In genomic region chr1:153265457-153265856, GRCh38 we compare ENCODE assay signal across 32 cellular contexts. TPM values are rescaled to one million over a fixed set of nuclear protein-coding genes. Genes with fewer than 3 reads are reported as not detected.
"Had no signal": no experiment of that assay in that cellular context is flagged by ENCODE, and none has a peak within 500 bp of the region (broad histone marks: within the 10 kb centered on the region; RNA-seq: fewer than 3 reads in every experiment).

No MANE protein-coding gene starts in this region.

- H3K4me3 ChIP-seq: hepatocyte, left lung, lung, ovary, thyroid gland had no signal

- H3K9me3 Mint-ChIP-seq: activated CD4-positive, alpha-beta memory T cell treated with anti-CD3 and anti-CD28 coated beads, Interleukin-2, amount 10 ng/mL, durations not matched to agents 7 days and 5 days; activated naive CD4-positive, alpha-beta T cell treated with anti-CD3 and anti-CD28 coated beads, Interleukin-2, amount 50 U/mL, for 72 hours; activated T-helper 1 cell treated with anti-CD3 and anti-CD28 coated beads, Interleukin-12 subunit alpha, Interleukin-12 subunit beta, Interleukin-2, Interleukin-4 antibody, amounts not matched to agents 30 ng/mL and 10 ng/mL and 1 ng/mL, durations not matched to agents 14 hours and 24 hours and 36 hours; immature natural killer cell; natural killer cell; T-helper 1 cell treated with Interleukin-12 subunit alpha and Interleukin-12 subunit beta and Interleukin-4 antibody, amounts not matched to agents 30 μg/mL and 1 μg/mL, for 36 hours had no signal

- ATAC-seq: activated naive CD4-positive, alpha-beta T cell treated with anti-CD3 and anti-CD28 coated beads, Interleukin-2, amount 50 U/mL, for 72 hours; esophagus mucosa; left lung; natural killer cell; right cardiac atrium; stimulated activated naive CD8-positive, alpha-beta T cell treated with anti-CD3 and anti-CD28 coated beads, Interleukin-15, Interleukin-2, amounts not matched to agents 100 U/mL and 50 U/mL, for 24 hours had no signal

- H3K27me3 ChIP-seq: hepatocyte, ovary had no signal

- H3K4me2 ChIP-seq: hepatocyte had no signal

- H3K9me3 ChIP-seq: left lung, neutrophil, ovary, thyroid gland had no signal

- H2AFZ ChIP-seq: hepatocyte had no signal

- H3K27ac ChIP-seq: hepatocyte, left lung, neutrophil, ovary, thyroid gland had no signal

- H3K79me2 ChIP-seq: hepatocyte had no signal

- H3K36me3 Mint-ChIP-seq: activated naive CD4-positive, alpha-beta T cell treated with anti-CD3 and anti-CD28 coated beads, Interleukin-2, amount 50 U/mL, for 72 hours; brain; immature natural killer cell; natural killer cell had no signal

- DNase-seq: activated CD4-positive, alpha-beta memory T cell treated with anti-CD3 and anti-CD28 coated beads, Interleukin-2, amount 10 ng/mL, durations not matched to agents 7 days and 5 days; activated CD4-positive, alpha-beta T cell treated with anti-CD3 and anti-CD28 coated beads for 4 hours; activated CD4-positive, CD25-positive, alpha-beta regulatory T cell; activated gamma-delta T cell treated with Interleukin-2 at 50 U/mL for 16 hours; aorta; dermis blood vessel endothelial cell; effector memory CD4-positive, alpha-beta T cell; foreskin melanocyte; immature natural killer cell; left lung; natural killer cell; ovary; right cardiac atrium; stimulated activated CD4-positive, alpha-beta T cell treated with anti-CD3 and anti-CD28 coated beads, Interleukin-12 subunit alpha, Interleukin-12 subunit beta, amount 100 ng/mL, for 4 hours; stimulated activated CD4-positive, alpha-beta T cell treated with anti-CD3 and anti-CD28 coated beads, Interleukin-4, amount 100 ng/mL, for 4 hours; stimulated activated naive CD8-positive, alpha-beta T cell treated with anti-CD3 and anti-CD28 coated beads, Interleukin-15, Interleukin-2, amounts not matched to agents 100 U/mL and 50 U/mL, for 24 hours; substantia nigra; thyroid gland had no signal

- H3K36me3 ChIP-seq: left lung, neutrophil, ovary, thyroid gland had no signal

- H3K4me3 Mint-ChIP-seq: activated CD4-positive, alpha-beta memory T cell treated with anti-CD3 and anti-CD28 coated beads, Interleukin-2, amount 10 ng/mL, durations not matched to agents 7 days and 5 days; activated T-helper 1 cell treated with anti-CD3 and anti-CD28 coated beads, Interleukin-12 subunit alpha, Interleukin-12 subunit beta, Interleukin-2, Interleukin-4 antibody, amounts not matched to agents 30 ng/mL and 10 ng/mL and 1 ng/mL, durations not matched to agents 14 hours and 24 hours and 36 hours; brain; immature natural killer cell; natural killer cell; T-helper 1 cell treated with Interleukin-12 subunit alpha and Interleukin-12 subunit beta and Interleukin-4 antibody, amounts not matched to agents 30 μg/mL and 1 μg/mL, for 36 hours had no signal

- H3K27ac Mint-ChIP-seq: activated CD4-positive, alpha-beta memory T cell treated with anti-CD3 and anti-CD28 coated beads, Interleukin-2, amount 10 ng/mL, durations not matched to agents 7 days and 5 days; activated naive CD4-positive, alpha-beta T cell treated with anti-CD3 and anti-CD28 coated beads, Interleukin-2, amount 50 U/mL, for 72 hours; activated T-helper 1 cell treated with anti-CD3 and anti-CD28 coated beads, Interleukin-12 subunit alpha, Interleukin-12 subunit beta, Interleukin-2, Interleukin-4 antibody, amounts not matched to agents 30 ng/mL and 10 ng/mL and 1 ng/mL, durations not matched to agents 14 hours and 24 hours and 36 hours; brain; immature natural killer cell; natural killer cell; T-helper 1 cell treated with Interleukin-12 subunit alpha and Interleukin-12 subunit beta and Interleukin-4 antibody, amounts not matched to agents 30 μg/mL and 1 μg/mL, for 36 hours had no signal

RNA-seq across cellular contexts. Expression of gene LORICRIN, which starts 6.0 kb away (rescaled TPM):
- total RNA-seq: activated CD4-positive, alpha-beta memory T cell treated with anti-CD3 and anti-CD28 coated beads, Interleukin-2, amount 10 ng/mL, durations not matched to agents 7 days and 5 days; activated naive CD4-positive, alpha-beta T cell treated with anti-CD3 and anti-CD28 coated beads, Interleukin-2, amount 50 U/mL, for 72 hours; activated T-helper 1 cell treated with anti-CD3 and anti-CD28 coated beads, Interleukin-12 subunit alpha, Interleukin-12 subunit beta, Interleukin-2, Interleukin-4 antibody, amounts not matched to agents 30 ng/mL and 10 ng/mL and 1 ng/mL, durations not matched to agents 14 hours and 24 hours and 36 hours; aorta; cardiac septum; dermis blood vessel endothelial cell; endothelial cell of umbilical vein; esophagus mucosa; hepatocyte; kidney epithelial cell; left lung; lung; natural killer cell; pulmonary artery endothelial cell; right cardiac atrium; skeletal muscle tissue; thyroid gland; ureter had no signal

RNA-seq across cellular contexts. Expression of gene PGLYRP3, which starts 47.3 kb away (rescaled TPM):
- total RNA-seq: activated CD4-positive, alpha-beta memory T cell treated with anti-CD3 and anti-CD28 coated beads, Interleukin-2, amount 10 ng/mL, durations not matched to agents 7 days and 5 days; activated naive CD4-positive, alpha-beta T cell treated with anti-CD3 and anti-CD28 coated beads, Interleukin-2, amount 50 U/mL, for 72 hours; activated T-helper 1 cell treated with anti-CD3 and anti-CD28 coated beads, Interleukin-12 subunit alpha, Interleukin-12 subunit beta, Interleukin-2, Interleukin-4 antibody, amounts not matched to agents 30 ng/mL and 10 ng/mL and 1 ng/mL, durations not matched to agents 14 hours and 24 hours and 36 hours; aorta; cardiac septum; dermis blood vessel endothelial cell; endothelial cell of umbilical vein; hepatocyte; kidney epithelial cell; left lung; lung; natural killer cell; ovary; pulmonary artery endothelial cell; right cardiac atrium; skeletal muscle tissue; thyroid gland; ureter had no signal

RNA-seq across cellular contexts. Expression of gene PRR9, which starts 48.1 kb away (rescaled TPM):
- total RNA-seq: activated CD4-positive, alpha-beta memory T cell treated with anti-CD3 and anti-CD28 coated beads, Interleukin-2, amount 10 ng/mL, durations not matched to agents 7 days and 5 days; activated naive CD4-positive, alpha-beta T cell treated with anti-CD3 and anti-CD28 coated beads, Interleukin-2, amount 50 U/mL, for 72 hours; activated T-helper 1 cell treated with anti-CD3 and anti-CD28 coated beads, Interleukin-12 subunit alpha, Interleukin-12 subunit beta, Interleukin-2, Interleukin-4 antibody, amounts not matched to agents 30 ng/mL and 10 ng/mL and 1 ng/mL, durations not matched to agents 14 hours and 24 hours and 36 hours; aorta; cardiac septum; dermis blood vessel endothelial cell; endothelial cell of umbilical vein; esophagus mucosa; hepatocyte; kidney epithelial cell; left lung; lung; natural killer cell; pulmonary artery endothelial cell; right cardiac atrium; skeletal muscle tissue; thyroid gland; ureter had no signal
